1 cellular context compared by ENCODE assay signal in the genomic region with DNA sequence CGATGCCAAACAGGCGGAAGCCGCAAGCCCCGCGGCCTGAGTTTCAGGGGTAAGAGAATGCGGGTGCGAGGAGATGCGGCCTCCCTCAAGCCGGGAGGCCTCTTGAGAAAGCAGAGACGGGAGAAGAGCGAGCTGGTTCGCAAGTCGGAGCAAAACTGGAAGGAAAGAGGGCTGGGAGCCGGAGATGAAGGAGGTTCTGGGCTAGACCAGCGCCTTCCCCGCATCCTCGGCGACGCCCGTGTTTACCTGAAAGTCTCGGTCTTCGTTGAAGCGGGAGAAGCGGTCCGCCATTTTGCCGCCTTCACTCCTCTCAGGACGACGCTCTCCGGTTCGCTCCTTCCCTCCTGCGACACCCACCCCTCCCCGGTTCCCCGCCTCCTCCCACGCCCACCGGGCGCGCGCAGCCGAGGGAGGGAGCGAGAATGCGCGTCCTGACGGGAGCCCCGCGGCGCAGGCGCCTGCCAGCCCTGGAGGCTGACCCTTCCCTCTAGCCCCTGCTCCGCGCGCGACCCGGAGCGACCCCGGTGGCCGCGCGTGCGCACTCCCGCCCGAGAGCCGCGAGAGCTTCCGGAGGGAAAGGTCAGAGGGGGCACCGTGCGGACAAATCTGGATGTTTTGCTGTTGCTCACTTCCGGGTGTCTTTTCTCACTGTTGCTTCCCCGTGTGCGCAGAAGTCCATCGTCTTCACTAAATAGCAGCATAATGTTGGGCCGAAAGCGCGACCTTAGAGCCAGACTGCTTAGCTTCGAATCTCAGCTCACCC.
TF ChIP-seq lines count a peak whose summit lies in the region.

Gene GPATCH8, minus strand, starts transcription at position 327 of the 763 bp plus-strand sequence. Its CDS starts 36 bp downstream, at position 291.

TF ChIP-seq in HepG2, 621 proteins besides CTCF, POLR2A, EP300 and RAD21 (continued from another document and continues in another):
- TF ChIP-seq LCORL (IDR thresholded peaks at IDR 0.05) (no peak), LCORL (CRISPR knock-in tag; IDR thresholded peaks at IDR 0.05) (peak; percentile 9; the same call in 1 of the 2 replicates), SIX1 (CRISPR knock-in tag; IDR thresholded peaks at IDR 0.05; ENCODE audit: borderline replicate concordance) (0 out of 2 replicates have a peak, but pooled peaks have one; percentile 12), MXI1 (IDR thresholded peaks at IDR 0.05; ENCODE audit: borderline replicate concordance, low read depth, low read length) (peak; percentile 86; the same call in 1 of the 3 replicates), GPBP1L1 (CRISPR knock-in tag; IDR thresholded peaks at IDR 0.05) (no peak), DNMT1 (CRISPR knock-in tag; IDR thresholded peaks at IDR 0.05) (no peak), TEAD3 (CRISPR knock-in tag; optimal IDR thresholded peaks at IDR 0.05; ENCODE audit: borderline replicate concordance) (peak; percentile 77), ZKSCAN1 (IDR thresholded peaks at IDR 0.05; ENCODE audit: low read length) (no peak), MBD4 (IDR thresholded peaks at IDR 0.05; ENCODE audit: borderline replicate concordance, low read length) (no peak), ZNF572 (CRISPR knock-in tag; IDR thresholded peaks at IDR 0.05) (peak; percentile 86), GLMP (CRISPR knock-in tag; IDR thresholded peaks at IDR 0.05; ENCODE audit: borderline replicate concordance) (no peak), ZFP1 (CRISPR knock-in tag; IDR thresholded peaks at IDR 0.05) (peak; percentile 72; the same call in 1 of the 2 replicates), HNRNPH1 (optimal IDR thresholded peaks at IDR 0.05; ENCODE audit: low read depth, low read length) (no peak), ZNF101 (CRISPR knock-in tag; IDR thresholded peaks at IDR 0.05; ENCODE audit: borderline replicate concordance, low read depth) (no peak; the same call in 1 of the 2 replicates), ZNF20 (CRISPR knock-in tag; IDR thresholded peaks at IDR 0.05) (peak; percentile 87; the same call in 1 of the 2 replicates), GRHL1 (CRISPR knock-in tag; conservative IDR thresholded peaks at IDR 0.05) (no peak), KLF13 (CRISPR knock-in tag; IDR thresholded peaks at IDR 0.05) (no peak; the same call in 1 of the 2 replicates), REPIN1 (CRISPR knock-in tag; IDR thresholded peaks at IDR 0.05; ENCODE audit: borderline replicate concordance, low read depth) (peak; percentile 41), ZNF619 (CRISPR knock-in tag; IDR thresholded peaks at IDR 0.05) (peak; percentile 85; the same call in 1 of the 2 replicates), PPARG (CRISPR knock-in tag; conservative IDR thresholded peaks at IDR 0.05) (0 out of 2 replicates have a peak, but pooled peaks have one; percentile 12), ZHX2 (IDR thresholded peaks at IDR 0.05; ENCODE audit: low read depth) (0 out of 2 replicates have a peak, but pooled peaks have one; percentile 11), ZHX2 (CRISPR knock-in tag; IDR thresholded peaks at IDR 0.05; ENCODE audit: borderline replicate concordance) (no peak), ZNF326 (CRISPR knock-in tag; IDR thresholded peaks at IDR 0.05; ENCODE audit: borderline replicate concordance) (no peak), ZNF788 (CRISPR knock-in tag; IDR thresholded peaks at IDR 0.05; ENCODE audit: borderline replicate concordance) (peak; percentile 90; the same call in 1 of the 2 replicates), NR3C1 (CRISPR knock-in tag; IDR thresholded peaks at IDR 0.05) (no peak), NFRKB (IDR thresholded peaks at IDR 0.05) (peak; percentile 81), TOPORS (CRISPR knock-in tag; IDR thresholded peaks at IDR 0.05) (no peak; the same call in 1 of the 2 replicates), ZNF777 (CRISPR knock-in tag; IDR thresholded peaks at IDR 0.05) (no peak), WIZ (CRISPR knock-in tag; IDR thresholded peaks at IDR 0.05) (peak; percentile 80), SKIL (CRISPR knock-in tag; IDR thresholded peaks at IDR 0.05; ENCODE audit: borderline replicate concordance) (no peak; the same call in 1 of the 2 replicates), TARDBP (CRISPR knock-in tag; IDR thresholded peaks at IDR 0.05) (peak; percentile 97), HMG20B (CRISPR knock-in tag; conservative IDR thresholded peaks at IDR 0.05) (peak; percentile 62; the same call in 1 of the 2 replicates), NONO (IDR thresholded peaks at IDR 0.05) (no peak), NONO (CRISPR knock-in tag; conservative IDR thresholded peaks at IDR 0.05) (peak; percentile 93), ZFP82 (CRISPR knock-in tag; IDR thresholded peaks at IDR 0.05; ENCODE audit: borderline replicate concordance) (peak; percentile 94; the same call in 1 of the 2 replicates), ATM (IDR thresholded peaks at IDR 0.05; ENCODE audit: borderline replicate concordance) (no peak), ZNF7 (CRISPR knock-in tag; IDR thresholded peaks at IDR 0.05) (peak; percentile 41; the same call in 1 of the 2 replicates)
- TF ChIP-seq, protein P1, sequence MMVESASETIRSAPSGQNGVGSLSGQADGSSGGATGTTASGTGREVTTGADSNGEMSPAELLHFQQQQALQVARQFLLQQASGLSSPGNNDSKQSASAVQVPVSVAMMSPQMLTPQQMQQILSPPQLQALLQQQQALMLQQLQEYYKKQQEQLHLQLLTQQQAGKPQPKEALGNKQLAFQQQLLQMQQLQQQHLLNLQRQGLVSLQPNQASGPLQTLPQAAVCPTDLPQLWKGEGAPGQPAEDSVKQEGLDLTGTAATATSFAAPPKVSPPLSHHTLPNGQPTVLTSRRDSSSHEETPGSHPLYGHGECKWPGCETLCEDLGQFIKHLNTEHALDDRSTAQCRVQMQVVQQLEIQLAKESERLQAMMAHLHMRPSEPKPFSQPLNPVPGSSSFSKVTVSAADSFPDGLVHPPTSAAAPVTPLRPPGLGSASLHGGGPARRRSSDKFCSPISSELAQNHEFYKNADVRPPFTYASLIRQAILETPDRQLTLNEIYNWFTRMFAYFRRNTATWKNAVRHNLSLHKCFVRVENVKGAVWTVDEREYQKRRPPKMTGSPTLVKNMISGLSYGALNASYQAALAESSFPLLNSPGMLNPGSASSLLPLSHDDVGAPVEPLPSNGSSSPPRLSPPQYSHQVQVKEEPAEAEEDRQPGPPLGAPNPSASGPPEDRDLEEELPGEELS (CRISPR knock-in tag; IDR thresholded peaks at IDR 0.05): peak; percentile 11; the same call in 1 of the 2 replicates
- TF ChIP-seq, protein P2, sequence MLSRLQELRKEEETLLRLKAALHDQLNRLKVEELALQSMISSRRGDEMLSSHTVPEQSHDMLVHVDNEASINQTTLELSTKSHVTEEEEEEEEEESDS (CRISPR knock-in tag; IDR thresholded peaks at IDR 0.05; ENCODE audit: borderline replicate concordance): peak; percentile 79; the same call in 1 of the 2 replicates
- TF ChIP-seq, protein P3, sequence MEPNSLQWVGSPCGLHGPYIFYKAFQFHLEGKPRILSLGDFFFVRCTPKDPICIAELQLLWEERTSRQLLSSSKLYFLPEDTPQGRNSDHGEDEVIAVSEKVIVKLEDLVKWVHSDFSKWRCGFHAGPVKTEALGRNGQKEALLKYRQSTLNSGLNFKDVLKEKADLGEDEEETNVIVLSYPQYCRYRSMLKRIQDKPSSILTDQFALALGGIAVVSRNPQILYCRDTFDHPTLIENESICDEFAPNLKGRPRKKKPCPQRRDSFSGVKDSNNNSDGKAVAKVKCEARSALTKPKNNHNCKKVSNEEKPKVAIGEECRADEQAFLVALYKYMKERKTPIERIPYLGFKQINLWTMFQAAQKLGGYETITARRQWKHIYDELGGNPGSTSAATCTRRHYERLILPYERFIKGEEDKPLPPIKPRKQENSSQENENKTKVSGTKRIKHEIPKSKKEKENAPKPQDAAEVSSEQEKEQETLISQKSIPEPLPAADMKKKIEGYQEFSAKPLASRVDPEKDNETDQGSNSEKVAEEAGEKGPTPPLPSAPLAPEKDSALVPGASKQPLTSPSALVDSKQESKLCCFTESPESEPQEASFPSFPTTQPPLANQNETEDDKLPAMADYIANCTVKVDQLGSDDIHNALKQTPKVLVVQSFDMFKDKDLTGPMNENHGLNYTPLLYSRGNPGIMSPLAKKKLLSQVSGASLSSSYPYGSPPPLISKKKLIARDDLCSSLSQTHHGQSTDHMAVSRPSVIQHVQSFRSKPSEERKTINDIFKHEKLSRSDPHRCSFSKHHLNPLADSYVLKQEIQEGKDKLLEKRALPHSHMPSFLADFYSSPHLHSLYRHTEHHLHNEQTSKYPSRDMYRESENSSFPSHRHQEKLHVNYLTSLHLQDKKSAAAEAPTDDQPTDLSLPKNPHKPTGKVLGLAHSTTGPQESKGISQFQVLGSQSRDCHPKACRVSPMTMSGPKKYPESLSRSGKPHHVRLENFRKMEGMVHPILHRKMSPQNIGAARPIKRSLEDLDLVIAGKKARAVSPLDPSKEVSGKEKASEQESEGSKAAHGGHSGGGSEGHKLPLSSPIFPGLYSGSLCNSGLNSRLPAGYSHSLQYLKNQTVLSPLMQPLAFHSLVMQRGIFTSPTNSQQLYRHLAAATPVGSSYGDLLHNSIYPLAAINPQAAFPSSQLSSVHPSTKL (CRISPR knock-in tag; IDR thresholded peaks at IDR 0.05): peak; percentile 58
